Comparison of ENCODE assay signal across 1 cellular context in the genomic region with DNA sequence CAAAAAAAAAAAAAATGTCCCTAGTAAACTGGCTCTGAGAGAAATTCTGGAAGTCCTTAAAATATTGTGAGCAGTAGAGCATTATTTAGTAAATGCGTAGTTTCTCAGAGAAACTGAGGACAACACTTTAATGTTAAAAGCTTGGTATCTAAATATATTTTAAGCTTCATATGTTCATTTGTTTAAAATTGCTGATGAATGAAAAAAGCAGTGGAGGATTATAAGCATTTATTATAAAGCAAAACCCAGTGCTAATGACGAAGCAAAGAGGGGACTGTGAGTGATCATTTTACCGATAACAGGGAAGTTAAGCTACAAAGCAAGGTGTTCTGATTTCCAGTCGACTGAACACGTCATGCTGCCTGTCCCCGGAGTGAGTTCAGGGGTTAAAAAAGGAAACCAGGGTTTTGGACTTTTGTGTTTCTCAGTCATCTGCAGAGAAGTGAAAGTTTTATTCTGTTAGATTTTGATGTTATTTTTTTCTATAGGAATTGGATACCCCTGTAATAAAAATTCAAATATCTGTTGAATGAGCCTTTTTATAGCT.
TF ChIP-seq lines count a peak whose summit lies in the region.

No MANE protein-coding gene starts in this region.

TF ChIP-seq in HepG2, 621 proteins besides CTCF, POLR2A, EP300 and RAD21:
- TF ChIP-seq DMAP1 (CRISPR knock-in tag; IDR thresholded peaks at IDR 0.05) (no peak), BCL3 (CRISPR knock-in tag; IDR thresholded peaks at IDR 0.05) (no peak), MAFF (IDR thresholded peaks at IDR 0.05; ENCODE audit: low read depth, low read length) (peak; percentile 76), MAFK (conservative IDR thresholded peaks at IDR 0.05 in 1 of 2, IDR thresholded peaks at IDR 0.05 in 1 of 2; ENCODE audit: low read length in 2 of 2) (peak; percentile 66 to 84), ZNF280B (CRISPR knock-in tag; IDR thresholded peaks at IDR 0.05; ENCODE audit: borderline replicate concordance) (no peak), ZNF160 (CRISPR knock-in tag; IDR thresholded peaks at IDR 0.05) (no peak), ZFY (CRISPR knock-in tag; IDR thresholded peaks at IDR 0.05) (no peak), ZNF343 (CRISPR knock-in tag; IDR thresholded peaks at IDR 0.05) (no peak), KMT2A (CRISPR knock-in tag; IDR thresholded peaks at IDR 0.05) (no peak)
